ENCODE assay signal across 12 cellular contexts in genomic region chr2:56448999-56449431, GRCh38.
DNase-seq lines count a peak whose midpoint lies in the region; ATAC-seq and TF ChIP-seq lines count a peak whose summit lies in the region.
"Had no signal": no experiment of that assay in that cellular context is flagged by ENCODE, and none has a peak within 500 bp of the region (broad histone marks: within the 10 kb centered on the region; RNA-seq: fewer than 3 reads in every experiment).

No MANE protein-coding gene starts in this region.

- H3K9me3 ChIP-seq in hepatocyte (ENCODE audit: low read depth) (no peaks in the 10 kb centered on the region), parathyroid adenoma (ENCODE audit: control insufficient read depth, low read length) (no peaks in the 10 kb centered on the region), gastrocnemius medialis (no peaks in the 10 kb centered on the region)
- H3K9me3 ChIP-seq: uterus had no signal

- no peaks in the 10 kb centered on the region for H3K9me2 ChIP-seq in hepatocyte (replicated peaks; ENCODE audit: insufficient read depth)

- no peak for TF ChIP-seq CTCF in RWPE1 (conservative IDR thresholded peaks at IDR 0.05; ENCODE audit: low read depth)
- no peak for TF ChIP-seq CTCF in hepatocyte (IDR thresholded peaks at IDR 0.05; ENCODE audit: poor library complexity)
- TF ChIP-seq CTCF in parathyroid adenoma (IDR thresholded peaks at IDR 0.05), result no peak
- no peak for TF ChIP-seq CTCF in gastrocnemius medialis (IDR thresholded peaks at IDR 0.05 in 4 of 5, conservative IDR thresholded peaks at IDR 0.05 in 1 of 5)

- H3K4me3 ChIP-seq in hepatocyte (no peak overlapping the region), parathyroid adenoma (ENCODE audit: low read depth, low read length) (no peak overlapping the region), gastrocnemius medialis (no peak overlapping the region)
- H3K4me3 ChIP-seq: uterus had no signal

- in situ Hi-C loops in gastrocnemius medialis (cut with MboI; ENCODE audit: low sequenced_read_pairs in 4 of 4), result no loop called here

- no peak for ATAC-seq in HG03139 (IDR thresholded peaks at IDR 0.05; ENCODE audit: unreplicated experiment)
- ATAC-seq in gastrocnemius medialis, result no peak

- CTCF ChIA-PET in RWPE1 (lab: Yijun Ruan, JAX), result no interaction called here

- WGBS in hepatocyte (ENCODE audit: low lambda C conversion rate, missing lambda C conversion rate), result 35% methylated on average over 8 of the region's 8 CpGs

- H2AFZ ChIP-seq in hepatocyte (no peak overlapping the region), parathyroid adenoma (no peak overlapping the region)

- H3K27ac ChIP-seq in RWPE1 (no peak overlapping the region), hepatocyte (peak overlapping the region; percentile 85), parathyroid adenoma (no peak overlapping the region), gastrocnemius medialis (no peak overlapping the region)

- intact Hi-C loops in gastrocnemius medialis (cut with DNase I; ENCODE audit: low total_unique reads), result no loop called here

- H3K4me1 ChIP-seq in hepatocyte (ENCODE audit: insufficient read depth) (peaks cover 4% of the 10 kb centered on the region), parathyroid adenoma (no peaks in the 10 kb centered on the region), gastrocnemius medialis (peaks cover 0 to 6% of the 10 kb centered on the region in 2 donors)
- H3K4me1 ChIP-seq: uterus had no signal

- H3K9ac ChIP-seq in parathyroid adenoma, result no peak overlapping the region

- no peaks in the 10 kb centered on the region for H3K79me2 ChIP-seq in hepatocyte
- H3K79me2 ChIP-seq in parathyroid adenoma, result no peaks in the 10 kb centered on the region

- no peak for TF ChIP-seq POLR2A in gastrocnemius medialis (IDR thresholded peaks at IDR 0.05)

- POLR2A ChIA-PET in RWPE1 (lab: Yijun Ruan, JAX; ENCODE audit: low non-redundant PET), result no interaction called here

- H3K4me2 ChIP-seq in hepatocyte, result peak overlapping the region; percentile 71
- H3K4me2 ChIP-seq in parathyroid adenoma (ENCODE audit: low read length), result peak overlapping the region; percentile 10

- H3K27me3 ChIP-seq in hepatocyte (no peaks in the 10 kb centered on the region), parathyroid adenoma (ENCODE audit: control insufficient read depth, insufficient read depth, low read length) (no peaks in the 10 kb centered on the region), gastrocnemius medialis (no peaks in the 10 kb centered on the region)
- H3K27me3 ChIP-seq: uterus had no signal

- DNase-seq in EL (peak; percentile 11), RWPE1 (ENCODE audit: low spot score) (peak; percentile 38), hepatocyte (ENCODE audit: low spot score) (peak; percentile 88), NCI-H524 treated with DMSO at 0.1 percent for 48 hours (lab: John Stamatoyannopoulos, UW) (no peak), SKM-1 (lab: John Stamatoyannopoulos, UW; ENCODE audit: unreplicated experiment) (no peak), gastrocnemius medialis (no peak)
- DNase-seq: CD4-positive, alpha-beta memory T cell; effector memory CD4-positive, alpha-beta T cell; NCI-H345 had no signal

- no peaks in the 10 kb centered on the region for H4K20me1 ChIP-seq in hepatocyte (ENCODE audit: insufficient read depth, poor library complexity, severe bottlenecking)

- H3K36me3 ChIP-seq in hepatocyte (replicated peaks; ENCODE audit: insufficient read depth, low read depth), result no peaks in the 10 kb centered on the region
- no peaks in the 10 kb centered on the region for H3K36me3 ChIP-seq in parathyroid adenoma (ENCODE audit: control insufficient read depth, insufficient read depth, low read length)
- no peaks in the 10 kb centered on the region for H3K36me3 ChIP-seq in gastrocnemius medialis
- H3K36me3 ChIP-seq: uterus had no signal

Comparison
In these comparisons a context has a peak if more than half of its experiments do, and no peak if none do; other contexts are left out.
1. DNase-seq: peak in EL (single experiment), RWPE1 (single experiment) and hepatocyte (single experiment); none in NCI-H524 treated with DMSO at 0.1 percent for 48 hours (single experiment), SKM-1 (single experiment) and gastrocnemius medialis (0 of 2).